ENCODE assay signal across 8 cellular contexts in the genomic region with DNA sequence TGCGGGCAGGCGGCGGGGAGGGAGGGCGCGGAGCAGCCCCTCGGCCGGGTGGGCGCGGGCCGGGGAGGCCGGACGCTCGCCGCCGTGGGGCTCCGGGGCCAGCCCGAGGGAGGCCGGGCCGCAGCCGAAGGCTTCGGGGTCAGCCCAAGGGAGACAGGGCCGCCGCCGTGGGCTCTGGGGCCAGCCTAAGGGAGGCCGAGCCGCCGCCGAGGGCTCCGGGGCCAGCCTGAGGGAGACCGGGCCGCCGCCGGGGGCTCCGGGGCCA. TPM values are rescaled to one million over a fixed set of nuclear protein-coding genes. Genes with fewer than 3 reads are reported as not detected.
DNase-seq lines count a peak whose midpoint lies in the region; ATAC-seq, FAIRE-seq and TF ChIP-seq lines count a peak whose summit lies in the region.

No MANE protein-coding gene starts in this region.

- no peak overlapping the region for H3K4ac ChIP-seq in H1 (replicated peaks; ENCODE audit: insufficient read length, low read depth, low read length)

- H3K4me3 ChIP-seq in Jurkat, Clone E6-1 (ENCODE audit: low read length): peak overlapping the region; percentile 65
- H3K4me3 ChIP-seq in H1 (ENCODE audit: extremely low read depth in 1 of 4, insufficient read depth in 2 of 4, low read depth in 3 of 4, low read length in 4 of 4): peak overlapping the region; percentile 71 to 98 (median 86)
- H3K4me3 ChIP-seq in neural cell (ENCODE audit: low read length): peak overlapping the region; percentile 98

- ATAC-seq in HG03039 (IDR thresholded peaks at IDR 0.05; ENCODE audit: unreplicated experiment): no peak

- H2BK15ac ChIP-seq in H1 (ENCODE audit: low read length): no peak overlapping the region

- no peak for DNase-seq in Jurkat, Clone E6-1 (ENCODE audit: low read depth, low spot score)
- no peak for DNase-seq in H1 (ENCODE audit: low read depth in 1 of 2, low spot score in 2 of 2)
- no peak for DNase-seq in activated gamma-delta T cell treated with Interleukin-2 at 50 U/mL for 16 hours
- DNase-seq in NCI-H1105 (lab: John Stamatoyannopoulos, UW): no peak
- no peak for DNase-seq in D341Med (ENCODE audit: low spot score)

- H3K4me1 ChIP-seq in H1 (replicated peaks in 1 of 4; ENCODE audit: control insufficient read depth in 3 of 4, insufficient read depth in 4 of 4, low read length in 3 of 4): peaks cover 4 to 18% (median 12%) of the 10 kb centered on the region in 4 experiments; a peak in 6 of 7 replicates

- H2AK5ac ChIP-seq in H1 (ENCODE audit: low read depth, low read length): no peak overlapping the region

- H3K27ac ChIP-seq in C4-2B (peak overlapping the region; percentile 99), H1 (ENCODE audit: low read depth, low read length) (peak overlapping the region; percentile 84), neural cell (ENCODE audit: low read length) (peak overlapping the region; percentile 99)

- H3K18ac ChIP-seq in H1 (ENCODE audit: extremely low read depth, low read length): no peak overlapping the region

- H2BK20ac ChIP-seq in H1 (ENCODE audit: low read length): no peak overlapping the region

- H3K14ac ChIP-seq in H1 (ENCODE audit: insufficient read length): no peak overlapping the region

- H3K27me3 ChIP-seq in H1 (replicated peaks in 1 of 4; ENCODE audit: control insufficient read depth in 3 of 4, extremely low read depth in 1 of 4, insufficient read depth in 3 of 4, low read length in 3 of 4) (peaks cover 0 to 9% (median 0%) of the 10 kb centered on the region in 4 experiments; a peak in 2 of 7 replicates), neural cell (ENCODE audit: insufficient read depth, low read depth, low read length) (no peaks in the 10 kb centered on the region)

- peaks cover 7% of the 10 kb centered on the region for H3F3A ChIP-seq in neural cell (ENCODE audit: insufficient read depth, low read length, poor library complexity, severe bottlenecking)

- TF ChIP-seq CTCF in C4-2B (conservative IDR thresholded peaks at IDR 0.05) (no peak), H1 (IDR thresholded peaks at IDR 0.05; ENCODE audit: control extremely low read depth in 1 of 3, insufficient read depth in 1 of 3, low read depth in 1 of 3, low read length in 3 of 3) (no peak), neural cell (IDR thresholded peaks at IDR 0.05; ENCODE audit: poor library complexity, severe bottlenecking) (no peak)

- H3K56ac ChIP-seq in H1 (replicated peaks; ENCODE audit: insufficient read length, low read depth, low read length): no peak overlapping the region

- H2BK12ac ChIP-seq in H1 (ENCODE audit: low read depth, low read length): no peak overlapping the region

- 0% methylated on average over 5 of the region's 34 CpGs; no CpG with 5 or more reads in 1 of the 2 experiments for WGBS in H1 (ENCODE audit: extremely low coverage in 1 of 2, insufficient coverage in 1 of 2, insufficient read length in 1 of 2, insufficient replicate concordance in 2 of 2, low coverage in 1 of 2, low lambda C conversion rate in 2 of 2, missing lambda C conversion rate in 1 of 2), 2 experiments

- TF ChIP-seq POLR2A in H1 (IDR thresholded peaks at IDR 0.05; ENCODE audit: control extremely low read depth in 1 of 2, low read depth in 2 of 2, low read length in 2 of 2): no peak

- H2BK120ac ChIP-seq in H1 (replicated peaks; ENCODE audit: low read depth, low read length): no peak overlapping the region

- H2BK5ac ChIP-seq in H1 (ENCODE audit: low read depth, low read length): no peak overlapping the region

- no peak overlapping the region for H4K5ac ChIP-seq in H1 (ENCODE audit: insufficient read length, low read depth, low read length)

- peak overlapping the region; percentile 57; the same call in 1 of the 2 replicates for H4K8ac ChIP-seq in H1 (ENCODE audit: extremely low read depth, insufficient read depth, low read length)

- H3K79me1 ChIP-seq in H1 (ENCODE audit: low read depth, low read length): no peaks in the 10 kb centered on the region

- no peak overlapping the region for H2AFZ ChIP-seq in H1 (ENCODE audit: low read length)
- H2AFZ ChIP-seq in neural cell (ENCODE audit: low read depth, low read length): no peak overlapping the region

- no peak overlapping the region for H3K23ac ChIP-seq in H1 (ENCODE audit: insufficient read length)

- CTCF ChIA-PET in H1 (lab: Charles Lee; ENCODE audit: partially characterized antibody): interaction anchor here (3.2 to 4.5 kb wide), 2 partner anchors 13 to 91 kb away, joined by 17 to 29 read pairs; no protein-coding TSS in a partner anchor

- H3K79me2 ChIP-seq in H1 (ENCODE audit: control insufficient read depth in 1 of 2, insufficient read depth in 2 of 2, low read length in 2 of 2): peaks cover 3 to 40% of the 10 kb centered on the region in 2 experiments; a peak in 3 of 4 replicates
- H3K79me2 ChIP-seq in neural cell (replicated peaks; ENCODE audit: insufficient read depth, low read length): peaks cover 41% of the 10 kb centered on the region

- H3K4me2 ChIP-seq in H1 (ENCODE audit: insufficient read depth in 1 of 2, low read depth in 2 of 2, low read length in 2 of 2): peak overlapping the region; percentile 64 to 84; a peak in 2 of 4 replicates
- H3K4me2 ChIP-seq in neural cell (ENCODE audit: low read length): no peak overlapping the region

- H4K91ac ChIP-seq in H1 (replicated peaks; ENCODE audit: insufficient read length, low read length): no peak overlapping the region

- POLR2A ChIA-PET in H1 (lab: Charles Lee; ENCODE audit: partially characterized antibody): interaction anchor here (1.1 to 1.6 kb wide), 3 partner anchors 12 to 204 kb away, joined by 3 to 7 read pairs (median 3); no protein-coding TSS in a partner anchor

- no peak for TF ChIP-seq RAD21 in H1 (IDR thresholded peaks at IDR 0.05 in 1 of 2, conservative IDR thresholded peaks at IDR 0.05 in 1 of 2; ENCODE audit: low read depth in 2 of 2, low read length in 2 of 2)
- TF ChIP-seq RAD21 in neural cell (conservative IDR thresholded peaks at IDR 0.05): no peak

- H3K36me3 ChIP-seq in H1 (ENCODE audit: control insufficient read depth in 2 of 4, insufficient read depth in 4 of 4, low read length in 3 of 4): no peaks in the 10 kb centered on the region
- no peaks in the 10 kb centered on the region for H3K36me3 ChIP-seq in neural cell (ENCODE audit: insufficient read depth, low read length)

- H3K9me3 ChIP-seq in H1 (ENCODE audit: insufficient read depth in 2 of 2, low read depth in 1 of 2, low read length in 1 of 2) (no peaks in the 10 kb centered on the region), neural cell (ENCODE audit: low read length) (no peaks in the 10 kb centered on the region)

- TF ChIP-seq EP300 in H1 (IDR thresholded peaks at IDR 0.05; ENCODE audit: borderline replicate concordance in 1 of 2, low read depth in 2 of 2, low read length in 2 of 2) (no peak), neural cell (conservative IDR thresholded peaks at IDR 0.05; ENCODE audit: poor library complexity, severe bottlenecking) (no peak)

- H3K9ac ChIP-seq in H1 (replicated peaks in 1 of 4; ENCODE audit: extremely low read depth in 1 of 4, low read depth in 3 of 4, low read length in 3 of 4) (peak overlapping the region in 3 of 4 experiments; percentile 77 to 94 (median 83); a peak in 5 of 7 replicates), neural cell (ENCODE audit: low read length) (peak overlapping the region; percentile 100)

- no peaks in the 10 kb centered on the region for H3K9me2 ChIP-seq in neural cell (ENCODE audit: insufficient read depth, low read length)

- no peak for FAIRE-seq in H1 (lab: Jason Lieb, UNC)

- H4K20me1 ChIP-seq in H1 (replicated peaks in 1 of 2; ENCODE audit: control insufficient read depth in 1 of 2, insufficient read depth in 2 of 2, low read length in 2 of 2): peaks cover 17 to 22% of the 10 kb centered on the region in 2 experiments
- peaks cover 18% of the 10 kb centered on the region for H4K20me1 ChIP-seq in neural cell (ENCODE audit: insufficient read depth)

- peaks cover 4% of the 10 kb centered on the region; the same call in 1 of the 2 replicates for H3K23me2 ChIP-seq in H1 (ENCODE audit: low read depth, low read length)

TF ChIP-seq in H1, 55 proteins besides CTCF, POLR2A, EP300 and RAD21:
- TF ChIP-seq YY1 (IDR thresholded peaks at IDR 0.05; ENCODE audit: low read depth, low read length) (no peak), RBBP5 (IDR thresholded peaks at IDR 0.05; ENCODE audit: borderline replicate concordance, low read depth, low read length) (0 out of 2 replicates have a peak, but pooled peaks have one; percentile 0)

RNA-seq across cellular contexts. Expression of a gene that starts 0.3 kb away (rescaled TPM):
- polyA plus RNA-seq in Jurkat, Clone E6-1 (2012; ENCODE audit: insufficient read depth, insufficient read length): 10.4 TPM
- total RNA-seq in H1 (2021; fragmentation: NEBNext Ultra II Directional; extraction: Animal tissue kit (Norgen Biotek cat#: 25700)): 23.3 TPM in 2 replicates
- polyA plus RNA-seq in H1 (2011; rRNA removed) (4.9 and 5.6 TPM in 2 replicates), neural cell (55.9 and 57.6 TPM in 2 replicates)
- 7.7 TPM for polyA plus RNA-seq in H1 (2011; cell fraction: cytosol; rRNA removed)
- 11.0 TPM for polyA plus RNA-seq in H1 (2011; cell fraction: nucleus; rRNA removed)
- 7.9 to 13.1 TPM (median 9.8 TPM) in 4 replicates for polyA plus RNA-seq in H1 (2012, experiment 1 of 2)
- polyA plus RNA-seq in H1 (2012, experiment 2 of 2): 0.59 TPM
- polyA plus RNA-seq in H1 (2013, experiment 1 of 2): 10.3 TPM
- polyA plus RNA-seq in H1 (2013, experiment 2 of 2): 9.6 TPM
- 33.9 and 51.7 TPM in 2 replicates for polyA minus RNA-seq in H1 (2011; rRNA and poly(A)+ RNA removed)
- 16.7 TPM for polyA minus RNA-seq in H1 (2011; cell fraction: cytosol; rRNA and poly(A)+ RNA removed)
- polyA minus RNA-seq in H1 (2011; cell fraction: nucleus; rRNA and poly(A)+ RNA removed): 42.8 TPM
- 148 and 172 TPM in 2 replicates for polyA minus RNA-seq in neural cell
